24 cellular contexts compared by ENCODE assay signal in genomic region chr1:86453664-86454063, GRCh38. TPM values are rescaled to one million over a fixed set of nuclear protein-coding genes. Genes with fewer than 3 reads are reported as not detected.
"Had no signal": no experiment of that assay in that cellular context is flagged by ENCODE, and none has a peak within 500 bp of the region (broad histone marks: within the 10 kb centered on the region; RNA-seq: fewer than 3 reads in every experiment).

No MANE protein-coding gene starts in this region.

- DNase-seq: activated B cell treated with CpG ODN at 0.5 μM for 24 hours; activated CD4-positive, alpha-beta T cell treated with anti-CD3 and anti-CD28 coated beads for 1 hour; activated CD4-positive, alpha-beta T cell treated with anti-CD3 and anti-CD28 coated beads, Interleukin-2, amount 10 ng/mL, durations not matched to agents 24 days and 14 days; activated CD4-positive, alpha-beta T cell treated with anti-CD3 and anti-CD28 coated beads, Interleukin-2, amount 50 U/mL, for 48 hours; activated CD8-positive, alpha-beta memory T cell treated with anti-CD3 and anti-CD28 coated beads, Interleukin-2, amount 10 ng/mL, durations not matched to agents 7 days and 5 days; activated gamma-delta T cell; activated naive CD4-positive, alpha-beta T cell treated with anti-CD3 and anti-CD28 coated beads for 36 hours; activated T-cell treated with anti-CD3 and anti-CD28 coated beads, Interleukin-2, amount 50 U/mL, for 24 hours; brain microvascular endothelial cell; cerebellar nuclear complex; MV-4-11; NCI-H1092 treated with DMSO at 0.1 percent for 48 hours; NCI-H1417 treated with DMSO at 0.1 percent for 48 hours; NCI-H1694; NCI-H2029; NCI-H345; NCI-H510A; NCI-H69; PC-3; SHP77 treated with DMSO at 0.1 percent for 48 hours had no signal

- H3K4me3 ChIP-seq: cardiac muscle cell had no signal

- ATAC-seq: activated CD8-positive, alpha-beta memory T cell treated with anti-CD3 and anti-CD28 coated beads, Interleukin-2, amount 10 ng/mL, durations not matched to agents 7 days and 5 days; PC-3 had no signal

- H3K36me3 ChIP-seq: brain microvascular endothelial cell, cardiac muscle cell had no signal

- H3K27ac ChIP-seq: brain microvascular endothelial cell, cardiac muscle cell had no signal

- H3K27me3 ChIP-seq: brain microvascular endothelial cell, cardiac muscle cell had no signal

RNA-seq across cellular contexts. Expression of gene CLCA1, which starts 15.1 kb away (rescaled TPM):
- total RNA-seq: activated B cell treated with CpG ODN at 0.5 μM for 24 hours; activated CD4-positive, alpha-beta T cell treated with anti-CD3 and anti-CD28 coated beads, Interleukin-2, amount 10 ng/mL, durations not matched to agents 24 days and 14 days; activated CD8-positive, alpha-beta memory T cell treated with anti-CD3 and anti-CD28 coated beads, Interleukin-2, amount 10 ng/mL, durations not matched to agents 7 days and 5 days; activated naive CD4-positive, alpha-beta T cell treated with anti-CD3 and anti-CD28 coated beads for 36 hours; activated T-helper 1 cell treated with anti-CD3 and anti-CD28 coated beads, Interleukin-12 subunit alpha, Interleukin-12 subunit beta, Interleukin-2, Interleukin-4 antibody, amounts not matched to agents 30 ng/mL and 10 ng/mL and 1 ng/mL, durations not matched to agents 14 hours and 24 hours and 36 hours; cardiac muscle cell; MCF 10A; PC-3; SK-MEL-5 had no signal
- polyA plus RNA-seq: cardiac muscle cell had no signal

RNA-seq across cellular contexts. Expression of gene CLCA2, which starts 29.7 kb away (rescaled TPM):
- total RNA-seq: activated B cell treated with CpG ODN at 0.5 μM for 24 hours; activated CD4-positive, alpha-beta T cell treated with anti-CD3 and anti-CD28 coated beads, Interleukin-2, amount 10 ng/mL, durations not matched to agents 24 days and 14 days; activated CD8-positive, alpha-beta memory T cell treated with anti-CD3 and anti-CD28 coated beads, Interleukin-2, amount 10 ng/mL, durations not matched to agents 7 days and 5 days; activated naive CD4-positive, alpha-beta T cell treated with anti-CD3 and anti-CD28 coated beads for 36 hours; activated T-helper 1 cell treated with anti-CD3 and anti-CD28 coated beads, Interleukin-12 subunit alpha, Interleukin-12 subunit beta, Interleukin-2, Interleukin-4 antibody, amounts not matched to agents 30 ng/mL and 10 ng/mL and 1 ng/mL, durations not matched to agents 14 hours and 24 hours and 36 hours; cardiac muscle cell had no signal
- polyA plus RNA-seq: cardiac muscle cell had no signal
